Comparison of ENCODE assay signal across 14 cellular contexts in the genomic region with DNA sequence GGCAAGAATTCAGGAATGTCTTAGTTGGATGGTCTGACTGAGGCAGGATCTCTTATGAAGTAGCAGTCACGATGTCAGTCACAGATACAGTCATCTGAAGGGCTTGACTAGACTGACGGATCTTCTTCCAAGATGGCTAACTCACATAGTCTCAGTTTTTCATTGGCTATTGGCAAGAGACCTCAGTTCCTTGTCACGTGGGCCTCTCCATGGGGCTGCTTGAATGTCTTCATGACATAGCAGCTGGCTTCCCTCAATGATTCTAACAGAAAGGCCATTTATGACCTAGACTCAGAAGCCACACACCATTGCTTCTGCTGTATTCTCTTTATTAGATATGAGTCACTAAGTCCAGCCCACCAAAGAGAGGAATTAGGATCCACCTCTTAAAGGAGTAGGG. TPM values are rescaled to one million over a fixed set of nuclear protein-coding genes. Genes with fewer than 3 reads are reported as not detected.
DNase-seq lines count a peak whose midpoint lies in the region; ATAC-seq and TF ChIP-seq lines count a peak whose summit lies in the region.
"Had no signal": no experiment of that assay in that cellular context is flagged by ENCODE, and none has a peak within 500 bp of the region (broad histone marks: within the 10 kb centered on the region; RNA-seq: fewer than 3 reads in every experiment).

No MANE protein-coding gene starts in this region.

- intact Hi-C loops in left ventricle myocardium inferior (cut with micrococcal nuclease), result no loop called here

- H3K36me3 ChIP-seq in HEK293 (ENCODE audit: control insufficient read depth in 2 of 2, insufficient read depth in 1 of 2, low read length in 2 of 2) (no peaks in the 10 kb centered on the region; a peak in 1 of 3 replicates), left ventricle myocardium inferior (no peaks in the 10 kb centered on the region)

- CTCF ChIA-PET in HEK293 (lab: Yijun Ruan, JAX), result interaction anchor here (0.7 to 1.0 kb wide), 2 partner anchors 15 to 191 kb away, joined by 3 to 4 read pairs; no protein-coding TSS in a partner anchor

- H3K27me3 ChIP-seq in foreskin keratinocyte (no peaks in the 10 kb centered on the region), left ventricle myocardium inferior (ENCODE audit: low read depth) (no peaks in the 10 kb centered on the region)

- POLR2A ChIA-PET in HEK293 (lab: Yijun Ruan, JAX), result no interaction called here

- TF ChIP-seq CTCF in HEK293 (tag by site-specific recombination; IDR thresholded peaks at IDR 0.05) (no peak), foreskin keratinocyte (conservative IDR thresholded peaks at IDR 0.05) (no peak), left ventricle myocardium inferior (IDR thresholded peaks at IDR 0.05; ENCODE audit: borderline replicate concordance) (no peak)

- H3K27ac ChIP-seq in HEK293 (ENCODE audit: extremely low read depth, low read depth, low read length), result no peak overlapping the region
- no peak overlapping the region for H3K27ac ChIP-seq in foreskin keratinocyte
- H3K27ac ChIP-seq in left ventricle myocardium inferior (replicated peaks), result no peak overlapping the region

- H3K9me3 ChIP-seq in HEK293 (ENCODE audit: control insufficient read depth, insufficient read depth, low read depth, low read length), result no peaks in the 10 kb centered on the region
- H3K9me3 ChIP-seq in left ventricle myocardium inferior (replicated peaks), result no peaks in the 10 kb centered on the region

- H3K4me1 ChIP-seq in HEK293 (ENCODE audit: control insufficient read depth, insufficient read depth, low read length), result peaks cover 5% of the 10 kb centered on the region; the same call in 1 of the 2 replicates
- H3K4me1 ChIP-seq in foreskin keratinocyte, result no peaks in the 10 kb centered on the region
- peaks cover 31% of the 10 kb centered on the region for H3K4me1 ChIP-seq in left ventricle myocardium inferior

- peak; percentile 67 for DNase-seq in T1000 (lab: John Stamatoyannopoulos, UW)
- no peak for DNase-seq in foreskin keratinocyte
- peak; percentile 85 for DNase-seq in putamen (ENCODE audit: low spot score)
- DNase-seq in stimulated activated CD4-positive, alpha-beta T cell treated with anti-CD3 and anti-CD28 coated beads, Interleukin-2, amount 100 ng/mL, for 48 hours, result no peak
- no peak for DNase-seq in left ventricle myocardium inferior
- DNase-seq in NCI-H2029 (lab: John Stamatoyannopoulos, UW), result no peak
- no peak for DNase-seq in NCI-H2081 (lab: John Stamatoyannopoulos, UW)
- DNase-seq: CD4-positive, CD25-positive, alpha-beta regulatory T cell; effector CD4-positive, alpha-beta T cell; islet precursor cell; NCI-H1105 treated with DMSO at 0.1 percent for 48 hours; NCI-H526; stimulated activated CD4-positive, alpha-beta T cell treated with anti-CD3 and anti-CD28 coated beads, Interleukin-4, amount 100 ng/mL, for 1 hour had no signal

- no peak overlapping the region for H3K4me3 ChIP-seq in HEK293 (ENCODE audit: low read depth, low read length)
- H3K4me3 ChIP-seq in left ventricle myocardium inferior, result no peak overlapping the region

- ATAC-seq in foreskin keratinocyte, result peak; percentile 12

TF ChIP-seq in HEK293, 187 proteins besides CTCF, POLR2A, EP300 and RAD21:
- TF ChIP-seq, protein P1, sequence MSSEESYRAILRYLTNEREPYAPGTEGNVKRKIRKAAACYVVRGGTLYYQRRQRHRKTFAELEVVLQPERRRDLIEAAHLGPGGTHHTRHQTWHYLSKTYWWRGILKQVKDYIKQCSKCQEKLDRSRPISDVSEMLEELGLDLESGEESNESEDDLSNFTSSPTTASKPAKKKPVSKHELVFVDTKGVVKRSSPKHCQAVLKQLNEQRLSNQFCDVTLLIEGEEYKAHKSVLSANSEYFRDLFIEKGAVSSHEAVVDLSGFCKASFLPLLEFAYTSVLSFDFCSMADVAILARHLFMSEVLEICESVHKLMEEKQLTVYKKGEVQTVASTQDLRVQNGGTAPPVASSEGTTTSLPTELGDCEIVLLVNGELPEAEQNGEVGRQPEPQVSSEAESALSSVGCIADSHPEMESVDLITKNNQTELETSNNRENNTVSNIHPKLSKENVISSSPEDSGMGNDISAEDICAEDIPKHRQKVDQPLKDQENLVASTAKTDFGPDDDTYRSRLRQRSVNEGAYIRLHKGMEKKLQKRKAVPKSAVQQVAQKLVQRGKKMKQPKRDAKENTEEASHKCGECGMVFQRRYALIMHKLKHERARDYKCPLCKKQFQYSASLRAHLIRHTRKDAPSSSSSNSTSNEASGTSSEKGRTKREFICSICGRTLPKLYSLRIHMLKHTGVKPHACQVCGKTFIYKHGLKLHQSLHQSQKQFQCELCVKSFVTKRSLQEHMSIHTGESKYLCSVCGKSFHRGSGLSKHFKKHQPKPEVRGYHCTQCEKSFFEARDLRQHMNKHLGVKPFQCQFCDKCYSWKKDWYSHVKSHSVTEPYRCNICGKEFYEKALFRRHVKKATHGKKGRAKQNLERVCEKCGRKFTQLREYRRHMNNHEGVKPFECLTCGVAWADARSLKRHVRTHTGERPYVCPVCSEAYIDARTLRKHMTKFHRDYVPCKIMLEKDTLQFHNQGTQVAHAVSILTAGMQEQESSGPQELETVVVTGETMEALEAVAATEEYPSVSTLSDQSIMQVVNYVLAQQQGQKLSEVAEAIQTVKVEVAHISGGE (tag by site-specific recombination; conservative IDR thresholded peaks at IDR 0.05; ENCODE audit: low read depth), result no peak
- TF ChIP-seq HOXD13 (CRISPR knock-in tag; IDR thresholded peaks at IDR 0.05; ENCODE audit: borderline replicate concordance) (no peak), FEZF1 (tag by site-specific recombination; IDR thresholded peaks at IDR 0.05) (no peak), BCL11A (tag by site-specific recombination; IDR thresholded peaks at IDR 0.05; ENCODE audit: low read depth) (no peak), ZBTB21 (tag by site-specific recombination; IDR thresholded peaks at IDR 0.05) (peak; percentile 44; the same call in 1 of the 2 replicates), MEIS1 (CRISPR knock-in tag; IDR thresholded peaks at IDR 0.05; ENCODE audit: borderline replicate concordance) (no peak), ZNF561 (tag by site-specific recombination; IDR thresholded peaks at IDR 0.05; ENCODE audit: borderline replicate concordance) (no peak), ZNF48 (tag by site-specific recombination; IDR thresholded peaks at IDR 0.05) (no peak), SP2 (tag by site-specific recombination; IDR thresholded peaks at IDR 0.05) (peak; percentile 34), OVOL3 (tag by site-specific recombination; IDR thresholded peaks at IDR 0.05) (no peak), ZNF830 (tag by site-specific recombination; IDR thresholded peaks at IDR 0.05; ENCODE audit: low read depth) (no peak), SALL2 (tag by site-specific recombination; IDR thresholded peaks at IDR 0.05; ENCODE audit: borderline replicate concordance) (no peak), ZNF19 (tag by site-specific recombination; IDR thresholded peaks at IDR 0.05; ENCODE audit: low read depth) (no peak), KLF7 (tag by site-specific recombination; IDR thresholded peaks at IDR 0.05; ENCODE audit: borderline replicate concordance) (no peak), ZNF629 (tag by site-specific recombination; IDR thresholded peaks at IDR 0.05) (peak; percentile 55; the same call in 1 of the 2 replicates), ZNF560 (tag by site-specific recombination; IDR thresholded peaks at IDR 0.05; ENCODE audit: borderline replicate concordance) (no peak), ZNF416 (tag by site-specific recombination; IDR thresholded peaks at IDR 0.05) (no peak), RBAK (tag by site-specific recombination; IDR thresholded peaks at IDR 0.05) (no peak), ZNF473 (tag by site-specific recombination; IDR thresholded peaks at IDR 0.05) (no peak), ZNF324 (tag by site-specific recombination; IDR thresholded peaks at IDR 0.05) (no peak)
- TF ChIP-seq, protein P2, sequence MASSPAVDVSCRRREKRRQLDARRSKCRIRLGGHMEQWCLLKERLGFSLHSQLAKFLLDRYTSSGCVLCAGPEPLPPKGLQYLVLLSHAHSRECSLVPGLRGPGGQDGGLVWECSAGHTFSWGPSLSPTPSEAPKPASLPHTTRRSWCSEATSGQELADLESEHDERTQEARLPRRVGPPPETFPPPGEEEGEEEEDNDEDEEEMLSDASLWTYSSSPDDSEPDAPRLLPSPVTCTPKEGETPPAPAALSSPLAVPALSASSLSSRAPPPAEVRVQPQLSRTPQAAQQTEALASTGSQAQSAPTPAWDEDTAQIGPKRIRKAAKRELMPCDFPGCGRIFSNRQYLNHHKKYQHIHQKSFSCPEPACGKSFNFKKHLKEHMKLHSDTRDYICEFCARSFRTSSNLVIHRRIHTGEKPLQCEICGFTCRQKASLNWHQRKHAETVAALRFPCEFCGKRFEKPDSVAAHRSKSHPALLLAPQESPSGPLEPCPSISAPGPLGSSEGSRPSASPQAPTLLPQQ (tag by site-specific recombination; IDR thresholded peaks at IDR 0.05), result no peak
- TF ChIP-seq, protein P3, sequence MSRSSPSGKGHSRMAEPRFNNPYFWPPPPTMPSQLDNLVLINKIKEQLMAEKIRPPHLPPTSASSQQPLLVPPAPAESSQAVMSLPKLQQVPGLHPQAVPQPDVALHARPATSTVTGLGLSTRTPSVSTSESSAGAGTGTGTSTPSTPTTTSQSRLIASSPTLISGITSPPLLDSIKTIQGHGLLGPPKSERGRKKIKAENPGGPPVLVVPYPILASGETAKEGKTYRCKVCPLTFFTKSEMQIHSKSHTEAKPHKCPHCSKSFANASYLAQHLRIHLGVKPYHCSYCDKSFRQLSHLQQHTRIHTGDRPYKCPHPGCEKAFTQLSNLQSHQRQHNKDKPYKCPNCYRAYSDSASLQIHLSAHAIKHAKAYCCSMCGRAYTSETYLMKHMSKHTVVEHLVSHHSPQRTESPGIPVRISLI (tag by site-specific recombination; IDR thresholded peaks at IDR 0.05), result no peak
TF ChIP-seq in HEK293: peak in this region for 3.

RNA-seq across cellular contexts. Expression of a gene that starts 4.7 kb away (rescaled TPM):
- 25.7 and 26.6 TPM in 2 replicates for total RNA-seq in foreskin keratinocyte
- 1.5 and 1.7 TPM in 2 replicates for polyA plus RNA-seq in foreskin keratinocyte
- total RNA-seq in left ventricle myocardium inferior, result 33.4 TPM

Comparison
In these comparisons a context has a peak if more than half of its experiments do, and no peak if none do; other contexts are left out.
1. DNase-seq: peak in T1000 (single experiment) and putamen (single experiment); none in foreskin keratinocyte (0 of 2), stimulated activated CD4-positive, alpha-beta T cell treated with anti-CD3 and anti-CD28 coated beads, Interleukin-2, amount 100 ng/mL, for 48 hours (0 of 2), left ventricle myocardium inferior (single experiment), NCI-H2029 (single experiment) and NCI-H2081 (0 of 2).